In genomic region chr1:17075470-17076255, GRCh38 we compare ENCODE assay signal across 9 cellular contexts. TPM values are rescaled to one million over a fixed set of nuclear protein-coding genes. Genes with fewer than 3 reads are reported as not detected.
DNase-seq lines count a peak whose midpoint lies in the region; ATAC-seq, FAIRE-seq and TF ChIP-seq lines count a peak whose summit lies in the region.
"Had no signal": no experiment of that assay in that cellular context is flagged by ENCODE, and none has a peak within 500 bp of the region (broad histone marks: within the 10 kb centered on the region; RNA-seq: fewer than 3 reads in every experiment).

No MANE protein-coding gene starts in this region.

- H3K4me2 ChIP-seq in astrocyte (ENCODE audit: low read length) = no peak overlapping the region

- H3K4me3 Mint-ChIP-seq in astrocyte (ENCODE audit: unreplicated experiment) (no peak overlapping the region), neural crest cell (no peak overlapping the region)

- H3K4me3 ChIP-seq in LNCaP clone FGC (ENCODE audit: low read depth, low read length) (no peak overlapping the region), astrocyte (ENCODE audit: insufficient read depth, low read depth, low read length) (no peak overlapping the region)

- H3K36me3 Mint-ChIP-seq in astrocyte (ENCODE audit: low read depth, unreplicated experiment) = no peaks in the 10 kb centered on the region
- H3K36me3 Mint-ChIP-seq in neural crest cell (ENCODE audit: low read depth) = no peaks in the 10 kb centered on the region

- H3K9ac ChIP-seq in astrocyte (ENCODE audit: low read length) = no peak overlapping the region

- H3K9me3 ChIP-seq in astrocyte (ENCODE audit: insufficient read depth, low read depth, low read length) = no peaks in the 10 kb centered on the region

- H3K36me3 ChIP-seq in astrocyte (ENCODE audit: insufficient read depth, low read length) = no peaks in the 10 kb centered on the region

- peak; percentile 46 for TF ChIP-seq CTCF in LNCaP clone FGC (IDR thresholded peaks at IDR 0.05; ENCODE audit: control insufficient read depth, extremely low read depth, insufficient read depth)
- TF ChIP-seq CTCF in astrocyte (IDR thresholded peaks at IDR 0.05; ENCODE audit: insufficient read depth, low read depth, low read length) = peak; percentile 32
- peak; percentile 65 for TF ChIP-seq CTCF in neural crest cell (conservative IDR thresholded peaks at IDR 0.05)

- H3K27ac Mint-ChIP-seq in astrocyte (ENCODE audit: unreplicated experiment) = no peak overlapping the region
- H3K27ac Mint-ChIP-seq in neural crest cell (ENCODE audit: unreplicated experiment) = no peak overlapping the region

- H3K4me1 Mint-ChIP-seq in astrocyte (ENCODE audit: low read depth, unreplicated experiment) (no peaks in the 10 kb centered on the region), neural crest cell (no peaks in the 10 kb centered on the region)

- no peak for FAIRE-seq in astrocyte (lab: Jason Lieb, UNC)

- DNase-seq in NCI-H2171 treated with DMSO at 0.1 percent for 48 hours (lab: John Stamatoyannopoulos, UW) (peak; percentile 12), NCI-H2171 (lab: John Stamatoyannopoulos, UW) (no peak), LNCaP clone FGC (ENCODE audit: low read depth) (peak; percentile 11), astrocyte (ENCODE audit: low read depth) (no peak), neural crest cell (ENCODE audit: low read depth, low spot score) (peak; percentile 32), NCI-H2227 (lab: John Stamatoyannopoulos, UW; ENCODE audit: unreplicated experiment) (no peak), NK-92 (lab: John Stamatoyannopoulos, UW; ENCODE audit: unreplicated experiment) (no peak)
- DNase-seq: COR-L47 had no signal

- H3K27ac ChIP-seq in astrocyte (ENCODE audit: low read depth, low read length) = no peak overlapping the region

- H2AFZ ChIP-seq in astrocyte (ENCODE audit: low read depth, low read length) = no peak overlapping the region

- H4K20me1 ChIP-seq in astrocyte (ENCODE audit: insufficient read depth, low read length) = no peaks in the 10 kb centered on the region

- H3K27me3 ChIP-seq in astrocyte (ENCODE audit: insufficient read depth, low read length) = no peaks in the 10 kb centered on the region

- H3K4me1 ChIP-seq in astrocyte (ENCODE audit: insufficient read depth, low read length) = no peaks in the 10 kb centered on the region

- H3K79me2 ChIP-seq in astrocyte (ENCODE audit: insufficient read depth, low read length) = no peaks in the 10 kb centered on the region

- peaks cover 12% of the 10 kb centered on the region for H3K27me3 Mint-ChIP-seq in astrocyte (ENCODE audit: low read depth, unreplicated experiment)
- H3K27me3 Mint-ChIP-seq in neural crest cell (ENCODE audit: low read depth) = peaks cover 2% of the 10 kb centered on the region

- ATAC-seq in GM21447 (IDR thresholded peaks at IDR 0.05; ENCODE audit: unreplicated experiment) = no peak

- H3K9me3 Mint-ChIP-seq in astrocyte (ENCODE audit: unreplicated experiment) = no peaks in the 10 kb centered on the region
- H3K9me3 Mint-ChIP-seq in neural crest cell = no peaks in the 10 kb centered on the region

RNA-seq across cellular contexts. Expression of gene SDHB, which starts 21.8 kb away (rescaled TPM):
- total RNA-seq in astrocyte (83.0 and 84.9 TPM in 2 replicates), neural crest cell (47.2 and 58.6 TPM in 2 replicates)

RNA-seq across cellular contexts. Expression of gene PADI2, which starts 43.6 kb away (rescaled TPM):
- 0.43 and 0.48 TPM in 2 replicates for total RNA-seq in astrocyte
- 0.16 and 0.20 TPM in 2 replicates for total RNA-seq in neural crest cell

Comparison
In these comparisons a context has a peak if more than half of its experiments do, and no peak if none do; other contexts are left out.
1. DNase-seq: peak in NCI-H2171 treated with DMSO at 0.1 percent for 48 hours (single experiment), LNCaP clone FGC (single experiment) and neural crest cell (single experiment); none in NCI-H2171 (single experiment), astrocyte (single experiment), NCI-H2227 (single experiment) and NK-92 (single experiment).
2. Peak in every context shown above with its lines, with median percentiles within 50 percentile points of each other: CTCF ChIP-seq.